Comparison of ENCODE assay signal across 1 cellular context in the genomic region with DNA sequence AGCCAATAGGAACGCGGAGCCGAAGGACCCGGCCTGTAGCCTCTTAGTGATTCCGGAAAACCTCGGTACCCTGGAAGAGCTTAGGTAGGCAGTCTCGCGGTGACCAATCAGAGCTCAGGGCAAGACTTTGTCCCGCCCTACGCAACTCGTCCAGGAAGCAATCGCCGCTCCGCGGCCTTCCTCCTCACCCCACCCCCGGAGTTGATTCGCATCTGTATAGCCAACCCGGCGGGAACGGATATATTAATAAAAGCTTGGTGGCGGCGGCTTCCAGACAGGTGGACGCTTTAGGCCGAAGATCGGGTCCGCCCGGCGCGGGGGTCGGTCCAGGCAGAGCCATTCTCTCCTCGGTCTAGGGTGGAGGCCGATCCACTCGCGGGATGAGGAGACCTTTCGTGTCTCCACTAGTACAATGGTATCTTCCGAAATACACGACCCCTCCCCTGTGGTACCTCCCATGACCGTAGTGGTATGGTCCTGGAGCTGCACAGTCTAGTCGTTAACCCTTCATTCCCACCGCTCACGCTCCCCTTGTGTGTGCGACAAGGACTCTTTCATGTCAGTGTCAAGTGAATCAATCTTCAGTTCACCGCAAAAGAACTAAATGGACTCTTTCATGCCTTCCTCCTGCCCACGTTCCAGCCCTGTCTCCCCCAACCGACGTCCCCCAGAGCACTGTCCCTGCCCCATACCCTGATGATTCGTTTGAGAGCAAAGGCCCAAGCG.
TF ChIP-seq lines count a peak whose summit lies in the region.

No MANE protein-coding gene starts in this region.

TF ChIP-seq in K562, 482 proteins besides CTCF, POLR2A, EP300 and RAD21 (continues in another document):
- TF ChIP-seq E2F4 (CRISPR knock-in tag; IDR thresholded peaks at IDR 0.05; ENCODE audit: low read depth) (no peak), ZC3H8 (IDR thresholded peaks at IDR 0.05) (no peak), ZBTB40 (IDR thresholded peaks at IDR 0.05) (peak; percentile 96), ZBTB40 (CRISPR knock-in tag; IDR thresholded peaks at IDR 0.05) (no peak), HDAC8 (tag; IDR thresholded peaks at IDR 0.05) (no peak), MYBL2 (IDR thresholded peaks at IDR 0.05; ENCODE audit: low read depth) (no peak), MYBL2 (CRISPR knock-in tag; IDR thresholded peaks at IDR 0.05; ENCODE audit: borderline replicate concordance) (no peak), ELF1 (tag; IDR thresholded peaks at IDR 0.05) (peak; percentile 91), TAL1 (IDR thresholded peaks at IDR 0.05) (0 out of 2 replicates have a peak, but pooled peaks have one; percentile 7), MTA1 (IDR thresholded peaks at IDR 0.05; ENCODE audit: borderline replicate concordance) (no peak), SRSF9 (IDR thresholded peaks at IDR 0.05; ENCODE audit: borderline replicate concordance, low read depth, low read length) (no peak), POLR2H (tag; IDR thresholded peaks at IDR 0.05; ENCODE audit: low read depth) (peak; percentile 75; the same call in 1 of the 2 replicates), SOX6 (IDR thresholded peaks at IDR 0.05) (peak; percentile 10; the same call in 1 of the 2 replicates), KDM4B (IDR thresholded peaks at IDR 0.05; ENCODE audit: borderline replicate concordance in 2 of 2, low read depth in 1 of 2) (no peak; a peak in 1 of 4 replicates), ZNF780A (CRISPR knock-in tag; IDR thresholded peaks at IDR 0.05) (no peak), TAF15 (IDR thresholded peaks at IDR 0.05; ENCODE audit: low read depth, low read length) (no peak), ZNF79 (CRISPR knock-in tag; IDR thresholded peaks at IDR 0.05; ENCODE audit: low read depth) (no peak), SLC30A9 (CRISPR knock-in tag; IDR thresholded peaks at IDR 0.05) (no peak), ZFP1 (CRISPR knock-in tag; IDR thresholded peaks at IDR 0.05) (no peak), PATZ1 (CRISPR knock-in tag; IDR thresholded peaks at IDR 0.05; ENCODE audit: borderline replicate concordance) (no peak), ZNF133 (CRISPR knock-in tag; IDR thresholded peaks at IDR 0.05) (no peak), HDAC2 (IDR thresholded peaks at IDR 0.05) (peak; percentile 40; the same call in 1 of the 2 replicates), PHF8 (IDR thresholded peaks at IDR 0.05; ENCODE audit: borderline replicate concordance, low read length) (peak; percentile 79), FOS (IDR thresholded peaks at IDR 0.05; ENCODE audit: extremely low read depth, insufficient read length) (peak; percentile 94), EWSR1 (IDR thresholded peaks at IDR 0.05; ENCODE audit: borderline replicate concordance, low read depth, partially characterized antibody) (no peak), HSF4 (CRISPR knock-in tag; IDR thresholded peaks at IDR 0.05; ENCODE audit: borderline replicate concordance) (no peak), SREBF1 (IDR thresholded peaks at IDR 0.05; ENCODE audit: borderline replicate concordance, low read depth, low read length) (peak; percentile 51; the same call in 1 of the 2 replicates), HCFC1 (IDR thresholded peaks at IDR 0.05; ENCODE audit: low read depth, low read length) (peak; percentile 51; the same call in 1 of the 2 replicates), ZNF23 (CRISPR knock-in tag; IDR thresholded peaks at IDR 0.05) (no peak), ZBED1 (IDR thresholded peaks at IDR 0.05) (no peak), ZNF431 (CRISPR knock-in tag; IDR thresholded peaks at IDR 0.05) (no peak), ZNF174 (CRISPR knock-in tag; IDR thresholded peaks at IDR 0.05) (no peak)
- TF ChIP-seq, protein P1, sequence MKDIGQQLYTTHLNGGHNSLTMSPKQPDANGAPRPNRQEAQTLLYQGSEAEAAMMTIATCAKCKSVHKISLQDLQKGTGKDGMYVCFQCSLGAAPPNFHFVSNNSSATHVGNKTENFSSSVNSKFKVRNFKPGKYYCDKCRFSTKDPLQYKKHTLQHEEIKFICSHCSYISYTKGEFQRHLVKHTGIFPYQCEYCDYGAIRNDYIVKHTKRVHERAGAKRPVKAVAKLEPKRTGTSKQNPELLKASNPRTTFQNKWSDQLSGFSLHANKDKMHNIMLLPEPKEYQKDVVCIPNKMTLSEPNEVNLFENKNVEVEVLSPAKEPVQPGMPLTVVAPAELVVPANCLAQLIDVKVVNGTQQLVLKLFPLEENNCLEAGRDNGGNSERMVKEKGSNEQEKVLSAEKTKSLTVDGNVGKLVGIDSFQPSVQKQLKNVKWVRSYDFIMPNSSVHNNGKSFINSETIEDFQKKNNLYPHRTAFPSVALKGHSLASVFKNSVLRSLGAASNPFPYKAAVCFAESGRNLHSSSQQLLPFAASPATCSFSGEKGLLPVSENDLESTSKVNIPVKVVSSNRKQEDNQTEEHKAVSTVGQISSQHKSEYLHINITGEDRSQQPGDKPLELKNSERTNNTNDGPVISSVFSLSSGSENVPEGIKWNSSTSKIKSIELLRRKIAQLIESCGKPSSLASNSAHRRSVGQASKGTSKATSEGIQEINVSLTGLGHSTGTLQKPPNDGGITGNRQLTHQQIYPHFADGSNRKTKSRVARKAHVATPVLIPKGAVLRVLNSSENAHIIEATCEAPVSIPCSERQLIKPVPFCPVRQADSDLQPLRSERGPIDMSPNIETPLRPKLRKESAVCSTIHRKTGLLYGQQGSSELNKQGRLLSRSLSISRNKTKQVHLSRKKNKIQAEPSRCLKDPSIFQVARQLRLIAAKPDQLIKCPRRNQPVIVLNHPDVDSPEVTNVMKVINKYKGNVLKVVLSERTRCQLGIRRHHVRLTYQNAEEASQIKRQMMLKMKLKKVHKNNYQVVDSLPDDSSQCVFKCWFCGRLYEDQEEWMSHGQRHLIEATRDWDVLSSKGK (CRISPR knock-in tag; IDR thresholded peaks at IDR 0.05) = no peak
- TF ChIP-seq, protein P2, sequence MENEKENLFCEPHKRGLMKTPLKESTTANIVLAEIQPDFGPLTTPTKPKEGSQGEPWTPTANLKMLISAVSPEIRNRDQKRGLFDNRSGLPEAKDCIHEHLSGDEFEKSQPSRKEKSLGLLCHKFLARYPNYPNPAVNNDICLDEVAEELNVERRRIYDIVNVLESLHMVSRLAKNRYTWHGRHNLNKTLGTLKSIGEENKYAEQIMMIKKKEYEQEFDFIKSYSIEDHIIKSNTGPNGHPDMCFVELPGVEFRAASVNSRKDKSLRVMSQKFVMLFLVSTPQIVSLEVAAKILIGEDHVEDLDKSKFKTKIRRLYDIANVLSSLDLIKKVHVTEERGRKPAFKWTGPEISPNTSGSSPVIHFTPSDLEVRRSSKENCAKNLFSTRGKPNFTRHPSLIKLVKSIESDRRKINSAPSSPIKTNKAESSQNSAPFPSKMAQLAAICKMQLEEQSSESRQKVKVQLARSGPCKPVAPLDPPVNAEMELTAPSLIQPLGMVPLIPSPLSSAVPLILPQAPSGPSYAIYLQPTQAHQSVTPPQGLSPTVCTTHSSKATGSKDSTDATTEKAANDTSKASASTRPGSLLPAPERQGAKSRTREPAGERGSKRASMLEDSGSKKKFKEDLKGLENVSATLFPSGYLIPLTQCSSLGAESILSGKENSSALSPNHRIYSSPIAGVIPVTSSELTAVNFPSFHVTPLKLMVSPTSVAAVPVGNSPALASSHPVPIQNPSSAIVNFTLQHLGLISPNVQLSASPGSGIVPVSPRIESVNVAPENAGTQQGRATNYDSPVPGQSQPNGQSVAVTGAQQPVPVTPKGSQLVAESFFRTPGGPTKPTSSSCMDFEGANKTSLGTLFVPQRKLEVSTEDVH (IDR thresholded peaks at IDR 0.05; ENCODE audit: low read depth, partially characterized antibody) = peak; percentile 81
